In the genomic region with DNA sequence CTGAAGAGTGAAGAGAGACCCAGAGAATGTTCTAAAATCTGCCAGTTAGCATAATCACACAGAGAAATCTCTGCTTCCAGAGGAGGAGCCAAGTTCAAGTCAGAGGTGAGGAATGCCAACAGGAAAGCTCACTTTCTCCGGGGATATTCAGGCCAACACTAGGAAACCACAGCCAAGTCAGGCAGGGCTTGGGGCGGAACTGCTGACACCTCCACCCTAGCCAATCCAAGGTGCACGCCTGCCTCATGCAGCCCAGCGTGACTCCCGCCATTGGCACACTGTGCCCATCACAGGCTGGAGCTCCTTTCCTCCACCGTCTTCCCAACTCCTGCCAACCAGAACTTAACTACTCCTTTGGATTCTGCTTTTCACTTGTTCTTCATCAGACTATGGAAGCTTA, we compare ENCODE assay signal across 17 cellular contexts.
DNase-seq lines count a peak whose midpoint lies in the region; ATAC-seq, FAIRE-seq and TF ChIP-seq lines count a peak whose summit lies in the region.
"Had no signal": no experiment of that assay in that cellular context is flagged by ENCODE, and none has a peak within 500 bp of the region (broad histone marks: within the 10 kb centered on the region; RNA-seq: fewer than 3 reads in every experiment).

No MANE protein-coding gene starts in this region.

- H2AK5ac ChIP-seq in neuronal stem cell (ENCODE audit: low read depth, low read length), result no peak overlapping the region

- BruUV-seq in MCF 10A (replicated peaks; lab: Mats Ljungman, UMichigan), result no TSS peak

- H3K79me1 ChIP-seq in neuronal stem cell (ENCODE audit: low read depth, low read length), result no peaks in the 10 kb centered on the region

- H3K27ac ChIP-seq in breast epithelium, result no peak overlapping the region
- no peak overlapping the region for H3K27ac ChIP-seq in neuronal stem cell (replicated peaks; ENCODE audit: low read length)
- H3K27ac ChIP-seq: 22Rv1 had no signal

- DNase-seq in MCF 10A (ENCODE audit: unreplicated experiment) (peak; percentile 17), breast epithelium (ENCODE audit: low spot score in 2 of 2) (no peak), bronchial epithelial cell (ENCODE audit: low read depth) (peak; percentile 26), neuronal stem cell (ENCODE audit: low spot score) (no peak), NOMO-1 treated with dmso at 0.1 percent for 144 hours (lab: John Stamatoyannopoulos, UW; ENCODE audit: unreplicated experiment) (no peak), amniotic stem cell (lab: John Stamatoyannopoulos, UW) (no peak)
- DNase-seq in activated CD8-positive, alpha-beta T cell treated with anti-CD3 and anti-CD28 coated beads, Interleukin-2, amount 10 ng/mL, durations not matched to agents 7 days and 5 days, result no peak
- DNase-seq: C1 segment of cervical spinal cord; Calu3; CD4-positive, alpha-beta T cell; DMS 273 treated with DMSO at 0.1 percent for 48 hours; GOT3; H9 had no signal

- intact Hi-C loops in MCF 10A (cut with micrococcal nuclease), result no loop called here
- intact Hi-C loops in breast epithelium (cut with DNase I; ENCODE audit: low total_unique reads), result no loop called here

- H3K4me2 ChIP-seq in neuronal stem cell (ENCODE audit: insufficient read depth, low read length, poor library complexity, severe bottlenecking), result no peak overlapping the region

- TF ChIP-seq POLR2A in breast epithelium (IDR thresholded peaks at IDR 0.05), result no peak

- H2BK12ac ChIP-seq in neuronal stem cell (ENCODE audit: low read length), result no peak overlapping the region

- H3K4ac ChIP-seq in neuronal stem cell (ENCODE audit: low read length), result no peak overlapping the region

- no peaks in the 10 kb centered on the region for H3K36me3 ChIP-seq in breast epithelium
- no peaks in the 10 kb centered on the region for H3K36me3 ChIP-seq in bronchial epithelial cell (ENCODE audit: control insufficient read depth, insufficient read depth, low read length)
- no peaks in the 10 kb centered on the region for H3K36me3 ChIP-seq in neuronal stem cell (replicated peaks in 1 of 2; ENCODE audit: control insufficient read depth in 2 of 2, insufficient read depth in 2 of 2, low read length in 2 of 2)

- ATAC-seq in activated CD8-positive, alpha-beta T cell treated with anti-CD3 and anti-CD28 coated beads, Interleukin-2, amount 10 ng/mL, durations not matched to agents 7 days and 5 days, result no peak
- ATAC-seq: GM12878, HepG2 had no signal

- H2AFZ ChIP-seq in neuronal stem cell (ENCODE audit: low read length), result no peak overlapping the region

- H3K18ac ChIP-seq in neuronal stem cell (ENCODE audit: low read length), result no peak overlapping the region

- no peak overlapping the region for H2BK5ac ChIP-seq in neuronal stem cell (ENCODE audit: low read length)

- no peak for TF ChIP-seq CTCF in MCF 10A (IDR thresholded peaks at IDR 0.05; ENCODE audit: unreplicated experiment)
- no peak for TF ChIP-seq CTCF in breast epithelium (IDR thresholded peaks at IDR 0.05)
- TF ChIP-seq CTCF in bronchial epithelial cell (IDR thresholded peaks at IDR 0.05; ENCODE audit: insufficient read depth, low read length, severe bottlenecking), result no peak

- H3K27me3 ChIP-seq in breast epithelium (no peaks in the 10 kb centered on the region), bronchial epithelial cell (ENCODE audit: control insufficient read depth, insufficient read depth, low read length) (no peaks in the 10 kb centered on the region), neuronal stem cell (ENCODE audit: control insufficient read depth in 3 of 3, insufficient read depth in 3 of 3, low read depth in 1 of 3, low read length in 3 of 3) (no peaks in the 10 kb centered on the region)

- CTCF ChIA-PET in MCF 10A (lab: Yijun Ruan, JAX), result interaction anchor here (1.0 kb wide), 1 partner anchor 120 kb away, joined by 3 read pairs; no protein-coding TSS in a partner anchor
- CTCF ChIA-PET in activated CD8-positive, alpha-beta T cell treated with anti-CD3 and anti-CD28 coated beads, Interleukin-2, amount 10 ng/mL, durations not matched to agents 7 days and 5 days (lab: Charles Lee), result no interaction called here

- H3K9me3 Mint-ChIP-seq in MCF 10A (ENCODE audit: unreplicated experiment), result no peaks in the 10 kb centered on the region
- H3K9me3 Mint-ChIP-seq in activated CD8-positive, alpha-beta T cell treated with anti-CD3 and anti-CD28 coated beads, Interleukin-2, amount 10 ng/mL, durations not matched to agents 7 days and 5 days (ENCODE audit: insufficient read depth), result no peaks in the 10 kb centered on the region
- H3K9me3 Mint-ChIP-seq: CD4-positive, alpha-beta T cell had no signal

- no peaks in the 10 kb centered on the region for H3K36me3 Mint-ChIP-seq in MCF 10A (ENCODE audit: insufficient read depth, unreplicated experiment)
- no peaks in the 10 kb centered on the region for H3K36me3 Mint-ChIP-seq in activated CD8-positive, alpha-beta T cell treated with anti-CD3 and anti-CD28 coated beads, Interleukin-2, amount 10 ng/mL, durations not matched to agents 7 days and 5 days (ENCODE audit: low read depth)

- no peak overlapping the region for H4K8ac ChIP-seq in neuronal stem cell (ENCODE audit: low read depth, low read length)

- H3K4me1 ChIP-seq in breast epithelium, result no peaks in the 10 kb centered on the region
- H3K4me1 ChIP-seq in neuronal stem cell (ENCODE audit: control insufficient read depth in 2 of 2, insufficient read depth in 1 of 2, low read depth in 1 of 2, low read length in 2 of 2), result peaks cover 5% of the 10 kb centered on the region in 2 donors

- no peaks in the 10 kb centered on the region for H3K9me3 ChIP-seq in breast epithelium
- H3K9me3 ChIP-seq in neuronal stem cell (replicated peaks in 1 of 2; ENCODE audit: control insufficient read depth in 2 of 2, insufficient read depth in 1 of 2, low read depth in 1 of 2, low read length in 2 of 2), result no peaks in the 10 kb centered on the region

- peak overlapping the region; percentile 34 for H3K9ac ChIP-seq in neuronal stem cell (ENCODE audit: low read depth, low read length, poor library complexity)

- no peak overlapping the region for H3K23ac ChIP-seq in neuronal stem cell (ENCODE audit: low read depth, low read length, poor library complexity)

- H4K91ac ChIP-seq in neuronal stem cell (ENCODE audit: low read depth, low read length, poor library complexity), result no peak overlapping the region

- H2BK15ac ChIP-seq in neuronal stem cell (ENCODE audit: low read length), result no peak overlapping the region

- no peaks in the 10 kb centered on the region for H3K27me3 Mint-ChIP-seq in MCF 10A (ENCODE audit: insufficient read depth, unreplicated experiment)
- peaks cover 17% of the 10 kb centered on the region for H3K27me3 Mint-ChIP-seq in activated CD8-positive, alpha-beta T cell treated with anti-CD3 and anti-CD28 coated beads, Interleukin-2, amount 10 ng/mL, durations not matched to agents 7 days and 5 days (ENCODE audit: low read depth)
- H3K27me3 Mint-ChIP-seq: CD4-positive, alpha-beta T cell had no signal

- no peak for FAIRE-seq in bronchial epithelial cell (lab: Jason Lieb, UNC)
- FAIRE-seq: GM12878, GM18507, HepG2 had no signal

- H3K4me3 ChIP-seq in breast epithelium (no peak overlapping the region), bronchial epithelial cell (ENCODE audit: low read depth, low read length) (no peak overlapping the region), neuronal stem cell (ENCODE audit: low read length in 2 of 2) (no peak overlapping the region)
- H3K4me3 ChIP-seq: GM12878 had no signal

- no CpG with 5 or more reads among the region's 6 CpGs for WGBS in neuronal stem cell (ENCODE audit: extremely low coverage in 2 of 2, insufficient read length in 2 of 2, insufficient replicate concordance in 1 of 2), 2 donors

- no peak overlapping the region for H3K4me3 Mint-ChIP-seq in MCF 10A (ENCODE audit: unreplicated experiment)
- H3K4me3 Mint-ChIP-seq in activated CD8-positive, alpha-beta T cell treated with anti-CD3 and anti-CD28 coated beads, Interleukin-2, amount 10 ng/mL, durations not matched to agents 7 days and 5 days, result no peak overlapping the region
- H3K4me3 Mint-ChIP-seq: CD4-positive, alpha-beta T cell; H9 had no signal

- no peak overlapping the region for H3K14ac ChIP-seq in neuronal stem cell (ENCODE audit: low read length)

- H3K27ac Mint-ChIP-seq in MCF 10A (ENCODE audit: low read depth, unreplicated experiment), result no peak overlapping the region
- H3K27ac Mint-ChIP-seq in activated CD8-positive, alpha-beta T cell treated with anti-CD3 and anti-CD28 coated beads, Interleukin-2, amount 10 ng/mL, durations not matched to agents 7 days and 5 days, result no peak overlapping the region
- H3K27ac Mint-ChIP-seq: CD4-positive, alpha-beta T cell; H9 had no signal

- no peaks in the 10 kb centered on the region for H3K4me1 Mint-ChIP-seq in MCF 10A (ENCODE audit: insufficient read depth, unreplicated experiment)
- H3K4me1 Mint-ChIP-seq in activated CD8-positive, alpha-beta T cell treated with anti-CD3 and anti-CD28 coated beads, Interleukin-2, amount 10 ng/mL, durations not matched to agents 7 days and 5 days (ENCODE audit: low read depth), result no peaks in the 10 kb centered on the region

- H2BK120ac ChIP-seq in neuronal stem cell (ENCODE audit: low read depth, low read length), result no peak overlapping the region

- POLR2A ChIA-PET in MCF 10A (lab: Yijun Ruan, JAX), result no interaction called here
- POLR2A ChIA-PET in activated CD8-positive, alpha-beta T cell treated with anti-CD3 and anti-CD28 coated beads, Interleukin-2, amount 10 ng/mL, durations not matched to agents 7 days and 5 days (lab: Charles Lee), result no interaction called here

Comparison
In these comparisons a context has a peak if more than half of its experiments do, and no peak if none do; other contexts are left out.
1. DNase-seq: peak in MCF 10A (single experiment) and bronchial epithelial cell (single experiment); none in breast epithelium (0 of 2), neuronal stem cell (single experiment), activated CD8-positive, alpha-beta T cell treated with anti-CD3 and anti-CD28 coated beads, Interleukin-2, amount 10 ng/mL, durations not matched to agents 7 days and 5 days (single experiment), NOMO-1 treated with dmso at 0.1 percent for 144 hours (single experiment) and amniotic stem cell (single experiment).